26 cellular contexts compared by ENCODE assay signal in genomic region chr5:110973510-110973909, GRCh38.
"Had no signal": no experiment of that assay in that cellular context is flagged by ENCODE, and none has a peak within 500 bp of the region (broad histone marks: within the 10 kb centered on the region; RNA-seq: fewer than 3 reads in every experiment).

No MANE protein-coding gene starts in this region.

- H3K36me3 Mint-ChIP-seq: activated CD8-positive, alpha-beta memory T cell treated with anti-CD3 and anti-CD28 coated beads, Interleukin-2, amount 10 ng/mL, durations not matched to agents 7 days and 5 days; activated naive CD4-positive, alpha-beta T cell treated with anti-CD3 and anti-CD28 coated beads, Interleukin-2, amount 50 U/mL, for 72 hours; natural killer cell treated with Interleukin-12 subunit alpha and Interleukin-12 subunit beta and Interleukin-15 and Interleukin-18, amount 100 ng/mL, for 72 hours; type B pancreatic cell had no signal

- DNase-seq: activated CD4-positive, alpha-beta T cell treated with anti-CD3 and anti-CD28 coated beads, Interleukin-2, amount 10 ng/mL, durations not matched to agents 7 days and 5 days; activated CD4-positive, CD25-positive, alpha-beta regulatory T cell treated with anti-CD3 and anti-CD28 coated beads, Interleukin-2, amount 50 U/mL, for 72 hours; activated CD8-positive, alpha-beta memory T cell treated with anti-CD3 and anti-CD28 coated beads, Interleukin-2, amount 10 ng/mL, durations not matched to agents 7 days and 5 days; activated CD8-positive, alpha-beta T cell treated with anti-CD3 and anti-CD28 coated beads for 36 hours; activated gamma-delta T cell; activated T-cell treated with anti-CD3 and anti-CD28 coated beads for 4 hours; amniotic stem cell; cerebellar nuclear complex; cortex of kidney; heart left ventricle; left ventricle myocardium inferior; midbrain; pancreas; psoas muscle; spleen; stimulated activated CD4-positive, alpha-beta T cell treated with anti-CD3 and anti-CD28 coated beads, Interleukin-4, amount 100 ng/mL, for 24 hours; stimulated activated naive CD4-positive, alpha-beta T cell treated with Interleukin-2 at 50 U/mL for 16 hours had no signal

- H3K4me3 ChIP-seq: heart left ventricle, left ventricle myocardium inferior, pancreas, psoas muscle, right atrium auricular region, spleen, thoracic aorta, vagina had no signal

- FAIRE-seq: bronchial epithelial cell, pancreas had no signal

- H3K27ac ChIP-seq: epithelial cell of prostate, heart left ventricle, left ventricle myocardium inferior, neutrophil, pancreas, psoas muscle, right atrium auricular region, spleen, thoracic aorta, vagina had no signal

- H3K4me1 Mint-ChIP-seq: activated CD4-positive, alpha-beta T cell treated with anti-CD3 and anti-CD28 coated beads, Interleukin-2, amount 10 ng/mL, durations not matched to agents 7 days and 5 days; activated CD8-positive, alpha-beta memory T cell treated with anti-CD3 and anti-CD28 coated beads, Interleukin-2, amount 10 ng/mL, durations not matched to agents 7 days and 5 days had no signal

- H3K36me3 ChIP-seq: heart left ventricle, left ventricle myocardium inferior, neutrophil, pancreas, right atrium auricular region, spleen, thoracic aorta, vagina had no signal

- H3K9me3 ChIP-seq: heart left ventricle, left ventricle myocardium inferior, neutrophil, pancreas, right atrium auricular region, thoracic aorta, vagina had no signal

- H3K4me1 ChIP-seq: heart left ventricle, left ventricle myocardium inferior, pancreas, psoas muscle, right atrium auricular region, spleen, vagina had no signal

- H3K27me3 Mint-ChIP-seq: natural killer cell treated with Interleukin-12 subunit alpha and Interleukin-12 subunit beta and Interleukin-15 and Interleukin-18, amount 100 ng/mL, for 72 hours had no signal

- H3K27me3 ChIP-seq: heart left ventricle, neutrophil, pancreas, right atrium auricular region, spleen, vagina had no signal

- H3K27ac Mint-ChIP-seq: activated CD4-positive, alpha-beta T cell treated with anti-CD3 and anti-CD28 coated beads, Interleukin-2, amount 10 ng/mL, durations not matched to agents 7 days and 5 days; activated CD8-positive, alpha-beta memory T cell treated with anti-CD3 and anti-CD28 coated beads, Interleukin-2, amount 10 ng/mL, durations not matched to agents 7 days and 5 days; activated CD8-positive, alpha-beta T cell treated with anti-CD3 and anti-CD28 coated beads for 36 hours; activated naive CD4-positive, alpha-beta T cell treated with anti-CD3 and anti-CD28 coated beads, Interleukin-2, amount 50 U/mL, for 72 hours; natural killer cell treated with Interleukin-12 subunit alpha and Interleukin-12 subunit beta and Interleukin-15 and Interleukin-18, amount 100 ng/mL, for 72 hours; type B pancreatic cell had no signal

- H3K9me3 Mint-ChIP-seq: activated CD4-positive, alpha-beta T cell treated with anti-CD3 and anti-CD28 coated beads, Interleukin-2, amount 10 ng/mL, durations not matched to agents 7 days and 5 days; activated CD8-positive, alpha-beta T cell treated with anti-CD3 and anti-CD28 coated beads for 36 hours; activated naive CD4-positive, alpha-beta T cell treated with anti-CD3 and anti-CD28 coated beads, Interleukin-2, amount 50 U/mL, for 72 hours; type B pancreatic cell had no signal

- ATAC-seq: activated CD8-positive, alpha-beta memory T cell treated with anti-CD3 and anti-CD28 coated beads, Interleukin-2, amount 10 ng/mL, durations not matched to agents 7 days and 5 days; activated CD8-positive, alpha-beta T cell treated with anti-CD3 and anti-CD28 coated beads for 36 hours; activated naive CD4-positive, alpha-beta T cell treated with anti-CD3 and anti-CD28 coated beads, Interleukin-2, amount 50 U/mL, for 72 hours; heart left ventricle; natural killer cell treated with Interleukin-12 subunit alpha and Interleukin-12 subunit beta and Interleukin-15 and Interleukin-18, amount 100 ng/mL, for 72 hours; pancreas; psoas muscle had no signal

- H3K4me3 Mint-ChIP-seq: activated CD4-positive, alpha-beta T cell treated with anti-CD3 and anti-CD28 coated beads, Interleukin-2, amount 10 ng/mL, durations not matched to agents 7 days and 5 days; activated CD8-positive, alpha-beta memory T cell treated with anti-CD3 and anti-CD28 coated beads, Interleukin-2, amount 10 ng/mL, durations not matched to agents 7 days and 5 days; activated CD8-positive, alpha-beta T cell treated with anti-CD3 and anti-CD28 coated beads for 36 hours; natural killer cell treated with Interleukin-12 subunit alpha and Interleukin-12 subunit beta and Interleukin-15 and Interleukin-18, amount 100 ng/mL, for 72 hours; type B pancreatic cell had no signal
